15 cellular contexts compared by ENCODE assay signal in the genomic region with DNA sequence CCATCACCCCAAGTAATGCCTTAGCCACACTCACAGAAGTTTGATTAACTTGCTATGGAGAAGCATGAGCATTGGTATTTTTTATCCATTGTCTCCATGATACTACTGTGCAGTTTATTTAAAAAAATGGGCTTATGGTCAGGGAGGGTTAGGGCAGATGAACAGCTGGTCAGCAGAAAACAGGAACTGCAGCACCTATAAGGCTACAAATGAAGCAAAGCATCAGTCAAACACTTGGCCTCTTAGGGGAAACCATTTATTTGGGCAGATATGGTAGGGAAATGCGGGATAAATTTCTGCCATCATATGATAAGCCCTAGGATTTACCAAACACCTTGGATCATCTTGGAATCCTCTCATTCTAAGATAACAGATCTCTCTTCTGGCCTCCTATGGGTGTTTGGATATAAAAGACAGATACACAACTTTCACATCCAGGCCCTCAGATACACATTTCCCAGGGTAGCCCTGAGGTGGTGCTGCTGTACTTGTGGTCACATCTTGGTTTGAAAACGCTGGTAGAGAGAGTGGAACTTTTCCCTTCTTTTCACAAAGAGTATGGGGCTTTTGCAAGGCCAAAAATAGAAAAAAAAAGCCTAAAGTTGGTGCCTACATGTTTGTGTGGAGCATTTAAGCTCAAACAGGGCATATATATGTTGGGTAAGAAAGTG. TPM values are rescaled to one million over a fixed set of nuclear protein-coding genes. Genes with fewer than 3 reads are reported as not detected.
A peak's percentile ranks its signal among the peaks of the same experiment; 100 is the strongest.
DNase-seq lines count a peak whose midpoint lies in the region; ATAC-seq, FAIRE-seq and TF ChIP-seq lines count a peak whose summit lies in the region.
"Had no signal": no experiment of that assay in that cellular context is flagged by ENCODE, and none has a peak within 500 bp of the region (broad histone marks: within the 10 kb centered on the region; RNA-seq: fewer than 3 reads in every experiment).

No MANE protein-coding gene starts in this region.

- peaks cover 22% of the 10 kb centered on the region for H3K4me1 Mint-ChIP-seq in activated naive CD8-positive, alpha-beta T cell treated with anti-CD3 and anti-CD28 coated beads, Interleukin-2, amount 10 ng/mL, durations not matched to agents 7 days and 5 days
- peaks cover 18% of the 10 kb centered on the region for H3K4me1 Mint-ChIP-seq in activated naive CD8-positive, alpha-beta T cell treated with anti-CD3 and anti-CD28 coated beads for 36 hours

- H3K27me3 Mint-ChIP-seq in activated naive CD8-positive, alpha-beta T cell treated with anti-CD3 and anti-CD28 coated beads, Interleukin-2, amount 10 ng/mL, durations not matched to agents 7 days and 5 days = no peaks in the 10 kb centered on the region
- no peaks in the 10 kb centered on the region for H3K27me3 Mint-ChIP-seq in activated naive CD8-positive, alpha-beta T cell treated with anti-CD3 and anti-CD28 coated beads for 36 hours

- no peaks in the 10 kb centered on the region for H3K9me1 ChIP-seq in endothelial cell of umbilical vein (replicated peaks; ENCODE audit: control insufficient read depth, extremely low read depth, insufficient read depth, low read length)

- no peaks in the 10 kb centered on the region for H3K36me3 ChIP-seq in endothelial cell of umbilical vein (ENCODE audit: control insufficient read depth in 2 of 2, extremely low read depth in 1 of 2, insufficient read depth in 2 of 2, low read length in 2 of 2)
- H3K36me3 ChIP-seq in esophagus muscularis mucosa = no peaks in the 10 kb centered on the region
- H3K36me3 ChIP-seq: SJCRH30 had no signal

- H3K36me3 Mint-ChIP-seq in activated naive CD8-positive, alpha-beta T cell treated with anti-CD3 and anti-CD28 coated beads, Interleukin-2, amount 10 ng/mL, durations not matched to agents 7 days and 5 days = peaks cover 8% of the 10 kb centered on the region
- no peaks in the 10 kb centered on the region for H3K36me3 Mint-ChIP-seq in activated naive CD8-positive, alpha-beta T cell treated with anti-CD3 and anti-CD28 coated beads for 36 hours

- H3K9me3 ChIP-seq in endothelial cell of umbilical vein (replicated peaks; ENCODE audit: control insufficient read depth, insufficient read depth, low read length) = no peaks in the 10 kb centered on the region
- H3K9me3 ChIP-seq in esophagus muscularis mucosa = no peaks in the 10 kb centered on the region

- intact Hi-C loops in endothelial cell of umbilical vein (cut with micrococcal nuclease) = no loop called here
- intact Hi-C loops in sciatic nerve (cut with DNase I) = no loop called here
- intact Hi-C loops in esophagus muscularis mucosa (cut with DNase I) = no loop called here

- TF ChIP-seq CTCF in endothelial cell of umbilical vein (IDR thresholded peaks at IDR 0.05; ENCODE audit: extremely low read depth in 1 of 2, insufficient read depth in 1 of 2, low read depth in 1 of 2, low read length in 2 of 2) (peak in 1 of 2 donors; percentile 32), esophagus muscularis mucosa (IDR thresholded peaks at IDR 0.05) (no peak)

- no peak overlapping the region for H3K27ac Mint-ChIP-seq in activated naive CD8-positive, alpha-beta T cell treated with anti-CD3 and anti-CD28 coated beads, Interleukin-2, amount 10 ng/mL, durations not matched to agents 7 days and 5 days
- no peak overlapping the region for H3K27ac Mint-ChIP-seq in activated naive CD8-positive, alpha-beta T cell treated with anti-CD3 and anti-CD28 coated beads for 36 hours

- H3K27ac ChIP-seq in endothelial cell of umbilical vein (ENCODE audit: insufficient read depth, low read depth, low read length) (no peak overlapping the region), esophagus muscularis mucosa (replicated peaks in 1 of 4) (no peak overlapping the region)
- H3K27ac ChIP-seq: SJCRH30 had no signal

- H4K20me1 ChIP-seq in endothelial cell of umbilical vein (replicated peaks; ENCODE audit: control insufficient read depth, extremely low read depth, insufficient read depth, low read length) = no peaks in the 10 kb centered on the region

- POLR2A ChIA-PET in activated naive CD8-positive, alpha-beta T cell treated with anti-CD3 and anti-CD28 coated beads, Interleukin-2, amount 10 ng/mL, durations not matched to agents 7 days and 5 days (lab: Charles Lee) = no interaction called here
- POLR2A ChIA-PET in endothelial cell of umbilical vein (lab: Charles Lee) = no interaction called here

- H3K4me1 ChIP-seq in endothelial cell of umbilical vein (ENCODE audit: control insufficient read depth, extremely low read depth, insufficient read depth, low read length) (peaks cover 10% of the 10 kb centered on the region), esophagus muscularis mucosa (peaks cover 0 to 10% (median 0%) of the 10 kb centered on the region in 4 donors)
- H3K4me1 ChIP-seq: SJCRH30 had no signal

- H3K4me3 Mint-ChIP-seq in activated naive CD8-positive, alpha-beta T cell treated with anti-CD3 and anti-CD28 coated beads, Interleukin-2, amount 10 ng/mL, durations not matched to agents 7 days and 5 days = no peak overlapping the region
- no peak overlapping the region for H3K4me3 Mint-ChIP-seq in activated naive CD8-positive, alpha-beta T cell treated with anti-CD3 and anti-CD28 coated beads for 36 hours

- no peak overlapping the region for H2AFZ ChIP-seq in endothelial cell of umbilical vein (ENCODE audit: low read depth, low read length)

- TF ChIP-seq EP300 in esophagus muscularis mucosa (IDR thresholded peaks at IDR 0.05) = no peak

- DNase-seq in activated naive CD8-positive, alpha-beta T cell treated with anti-CD3 and anti-CD28 coated beads, Interleukin-2, amount 10 ng/mL, durations not matched to agents 7 days and 5 days = no peak
- DNase-seq in activated naive CD8-positive, alpha-beta T cell treated with anti-CD3 and anti-CD28 coated beads for 36 hours = no peak
- DNase-seq in OCI-M1 (lab: John Stamatoyannopoulos, UW) (peak; percentile 53), endothelial cell of umbilical vein (ENCODE audit: low read depth, low spot score) (peak; percentile 44), sciatic nerve (ENCODE audit: low spot score) (no peak), esophagus muscularis mucosa (ENCODE audit: extremely low spot score) (no peak), NCI-H2107 (lab: John Stamatoyannopoulos, UW) (no peak)
- DNase-seq in stimulated activated CD4-positive, alpha-beta T cell treated with anti-CD3 and anti-CD28 coated beads, Interleukin-1b, Interleukin-23, amount 100 ng/mL, for 48 hours = no peak
- DNase-seq: activated CD4-positive, alpha-beta T cell treated with anti-CD3 and anti-CD28 coated beads, Interleukin-2, amount 50 U/mL, for 4 hours; amniotic stem cell; GOT3; NCI-H187 treated with DMSO at 0.1 percent for 48 hours; stimulated activated CD8-positive, alpha-beta memory T cell treated with anti-CD3 and anti-CD28 coated beads, Interleukin-4, amount 100 ng/mL, for 48 hours had no signal

- CTCF ChIA-PET in endothelial cell of umbilical vein (lab: Charles Lee) = interaction anchor here (1.3 to 2.0 kb wide), 4 partner anchors 12 to 777 kb away, joined by 3 to 9 read pairs (median 4); no protein-coding TSS in a partner anchor

- ATAC-seq in activated naive CD8-positive, alpha-beta T cell treated with anti-CD3 and anti-CD28 coated beads, Interleukin-2, amount 10 ng/mL, durations not matched to agents 7 days and 5 days (ENCODE audit: low read depth) = peak; percentile 39
- ATAC-seq in sciatic nerve = peak; percentile 71

- H3K79me2 ChIP-seq in endothelial cell of umbilical vein (ENCODE audit: control insufficient read depth, insufficient read depth, low read length) = no peaks in the 10 kb centered on the region

- dilution Hi-C loops in endothelial cell of umbilical vein (cut with MboI; ENCODE audit: extremely low pct_ligation_motif_present, low sequenced_read_pairs) = no loop called here

- FAIRE-seq in endothelial cell of umbilical vein (lab: Jason Lieb, UNC) = no peak
- FAIRE-seq: frontal cortex had no signal

- no TSS peak for BruUV-seq in endothelial cell of umbilical vein (replicated peaks; lab: Mats Ljungman, UMichigan)

- 64% methylated on average over 2 of the region's 2 CpGs for WGBS in esophagus muscularis mucosa

- TF ChIP-seq POLR2A in endothelial cell of umbilical vein (IDR thresholded peaks at IDR 0.05; ENCODE audit: low read depth, low read length) (no peak), esophagus muscularis mucosa (IDR thresholded peaks at IDR 0.05; ENCODE audit: low read depth) (no peak)

- H3K4me3 ChIP-seq in endothelial cell of umbilical vein (replicated peaks in 1 of 3; ENCODE audit: insufficient read depth in 1 of 3, low read depth in 1 of 3, low read length in 3 of 3) (no peak overlapping the region), esophagus muscularis mucosa (no peak overlapping the region)
- H3K4me3 ChIP-seq: SJCRH30 had no signal

- H3K9ac ChIP-seq in endothelial cell of umbilical vein (replicated peaks; ENCODE audit: extremely low read depth, insufficient read depth, low read length) = no peak overlapping the region

- no peak overlapping the region for H3K4me2 ChIP-seq in endothelial cell of umbilical vein (ENCODE audit: insufficient read depth, low read length)

- H3K9me3 Mint-ChIP-seq in activated naive CD8-positive, alpha-beta T cell treated with anti-CD3 and anti-CD28 coated beads, Interleukin-2, amount 10 ng/mL, durations not matched to agents 7 days and 5 days = peaks cover 6% of the 10 kb centered on the region
- H3K9me3 Mint-ChIP-seq in activated naive CD8-positive, alpha-beta T cell treated with anti-CD3 and anti-CD28 coated beads for 36 hours = peaks cover 2% of the 10 kb centered on the region

- H3K27me3 ChIP-seq in endothelial cell of umbilical vein (ENCODE audit: control insufficient read depth in 2 of 2, insufficient read depth in 2 of 2, low read length in 2 of 2) (no peaks in the 10 kb centered on the region), esophagus muscularis mucosa (no peaks in the 10 kb centered on the region)
- H3K27me3 ChIP-seq: SJCRH30 had no signal

TF ChIP-seq in endothelial cell of umbilical vein, 7 proteins besides CTCF, POLR2A, EP300 and RAD21 (continues in another document):
- no peak for TF ChIP-seq GATA2 (IDR thresholded peaks at IDR 0.05; ENCODE audit: insufficient read depth, insufficient read length, low read depth, low read length)
- TF ChIP-seq FOS (IDR thresholded peaks at IDR 0.05; ENCODE audit: borderline replicate concordance, insufficient read depth, low read length) = no peak

RNA-seq across cellular contexts. Expression of gene AHI1, which starts 42.8 kb away (rescaled TPM):
- 10 to 100 TPM; 19.9 to 21.4 TPM for total RNA-seq in activated naive CD8-positive, alpha-beta T cell treated with anti-CD3 and anti-CD28 coated beads, Interleukin-2, amount 10 ng/mL, durations not matched to agents 7 days and 5 days
- 10 to 100 TPM; 35.6 to 37.1 TPM for total RNA-seq in activated naive CD8-positive, alpha-beta T cell treated with anti-CD3 and anti-CD28 coated beads for 36 hours
- total RNA-seq in endothelial cell of umbilical vein (19.8 and 20.7 TPM in 2 replicates), sciatic nerve (61.1 TPM), esophagus muscularis mucosa (10 to 100 TPM; 11.4 to 28.7 (median 16.2) TPM)
- polyA plus RNA-seq in endothelial cell of umbilical vein = 4.2 and 5.1 TPM in 2 replicates
- polyA plus RNA-seq in endothelial cell of umbilical vein (2011; cell fraction: cytosol; rRNA removed) = 3.7 and 5.7 TPM in 2 replicates
- polyA plus RNA-seq in endothelial cell of umbilical vein (2011; cell fraction: nucleus; rRNA removed) = 40.8 and 55.0 TPM in 2 replicates
- 7.5 and 11.3 TPM in 2 replicates for polyA plus RNA-seq in endothelial cell of umbilical vein (2012)
- 14.1 and 17.8 TPM in 2 replicates for polyA minus RNA-seq in endothelial cell of umbilical vein
- 8.9 TPM for polyA minus RNA-seq in endothelial cell of umbilical vein (2011; cell fraction: cytosol; rRNA and poly(A)+ RNA removed)
- 62.8 and 96.5 TPM in 2 replicates for polyA minus RNA-seq in endothelial cell of umbilical vein (2011; cell fraction: nucleus; rRNA and poly(A)+ RNA removed)

Comparison
In these comparisons a context has a peak if more than half of its experiments do, and no peak if none do; other contexts are left out.
1. DNase-seq: peak in OCI-M1 (single experiment) and endothelial cell of umbilical vein (single experiment); none in activated naive CD8-positive, alpha-beta T cell treated with anti-CD3 and anti-CD28 coated beads, Interleukin-2, amount 10 ng/mL, durations not matched to agents 7 days and 5 days (single experiment), activated naive CD8-positive, alpha-beta T cell treated with anti-CD3 and anti-CD28 coated beads for 36 hours (single experiment), sciatic nerve (single experiment), esophagus muscularis mucosa (single experiment), NCI-H2107 (single experiment) and stimulated activated CD4-positive, alpha-beta T cell treated with anti-CD3 and anti-CD28 coated beads, Interleukin-1b, Interleukin-23, amount 100 ng/mL, for 48 hours (single experiment).